1 cellular context compared by ENCODE assay signal in genomic region chr12:6775775-6776174, GRCh38.
A peak's percentile ranks its signal among the peaks of the same experiment; 100 is the strongest.
TF ChIP-seq lines count a peak whose summit lies in the region.

No MANE protein-coding gene starts in this region.

TF ChIP-seq in HepG2, 621 proteins besides CTCF, POLR2A, EP300 and RAD21 (continued from another document and continues in another):
- peak; percentile 93 for TF ChIP-seq ZNF503 (CRISPR knock-in tag; IDR thresholded peaks at IDR 0.05)
- no peak for TF ChIP-seq NFE2 (CRISPR knock-in tag; IDR thresholded peaks at IDR 0.05)
- TF ChIP-seq ZNF318 (CRISPR knock-in tag; IDR thresholded peaks at IDR 0.05), result no peak
- peak; percentile 74; the same call in 1 of the 2 replicates for TF ChIP-seq ELF1 (CRISPR knock-in tag; IDR thresholded peaks at IDR 0.05)
- no peak for TF ChIP-seq MAF1 (CRISPR knock-in tag; IDR thresholded peaks at IDR 0.05; ENCODE audit: borderline replicate concordance)
- TF ChIP-seq ZNF609 (CRISPR knock-in tag; IDR thresholded peaks at IDR 0.05; ENCODE audit: borderline replicate concordance), result peak; percentile 94
- 0 out of 2 replicates have a peak, but pooled peaks have one; percentile 41 for TF ChIP-seq ZNF792 (CRISPR knock-in tag; IDR thresholded peaks at IDR 0.05)
- no peak for TF ChIP-seq ZNF775 (CRISPR knock-in tag; IDR thresholded peaks at IDR 0.05; ENCODE audit: borderline replicate concordance)
- no peak for TF ChIP-seq ZNF460 (CRISPR knock-in tag; IDR thresholded peaks at IDR 0.05; ENCODE audit: borderline replicate concordance)
- TF ChIP-seq HMGXB3 (CRISPR knock-in tag; IDR thresholded peaks at IDR 0.05; ENCODE audit: borderline replicate concordance), result no peak
- TF ChIP-seq CREBL2 (CRISPR knock-in tag; IDR thresholded peaks at IDR 0.05; ENCODE audit: borderline replicate concordance), result no peak
- no peak for TF ChIP-seq ZNF7 (CRISPR knock-in tag; IDR thresholded peaks at IDR 0.05)
- no peak for TF ChIP-seq ZNF260 (CRISPR knock-in tag; IDR thresholded peaks at IDR 0.05; ENCODE audit: borderline replicate concordance, low read depth)
- no peak for TF ChIP-seq LCORL (IDR thresholded peaks at IDR 0.05)
- peak; percentile 82 for TF ChIP-seq LCORL (CRISPR knock-in tag; IDR thresholded peaks at IDR 0.05)
- no peak for TF ChIP-seq IRX3 (CRISPR knock-in tag; IDR thresholded peaks at IDR 0.05; ENCODE audit: borderline replicate concordance, low read depth)
- no peak for TF ChIP-seq ZNF672 (CRISPR knock-in tag; IDR thresholded peaks at IDR 0.05)
- no peak for TF ChIP-seq ZBTB46 (CRISPR knock-in tag; IDR thresholded peaks at IDR 0.05; ENCODE audit: borderline replicate concordance)
- TF ChIP-seq MED13 (CRISPR knock-in tag; IDR thresholded peaks at IDR 0.05), result no peak
- TF ChIP-seq ZNF205 (CRISPR knock-in tag; IDR thresholded peaks at IDR 0.05), result peak; percentile 75; the same call in 1 of the 2 replicates
- no peak for TF ChIP-seq ZNF616 (CRISPR knock-in tag; IDR thresholded peaks at IDR 0.05; ENCODE audit: low read depth)
- TF ChIP-seq AHDC1 (CRISPR knock-in tag; IDR thresholded peaks at IDR 0.05; ENCODE audit: borderline replicate concordance), result peak; percentile 87; the same call in 1 of the 2 replicates
- no peak for TF ChIP-seq ZNF773 (CRISPR knock-in tag; IDR thresholded peaks at IDR 0.05; ENCODE audit: borderline replicate concordance)
- TF ChIP-seq BRCA1 (CRISPR knock-in tag; IDR thresholded peaks at IDR 0.05), result 0 out of 2 replicates have a peak, but pooled peaks have one; percentile 43
